In the genomic region with DNA sequence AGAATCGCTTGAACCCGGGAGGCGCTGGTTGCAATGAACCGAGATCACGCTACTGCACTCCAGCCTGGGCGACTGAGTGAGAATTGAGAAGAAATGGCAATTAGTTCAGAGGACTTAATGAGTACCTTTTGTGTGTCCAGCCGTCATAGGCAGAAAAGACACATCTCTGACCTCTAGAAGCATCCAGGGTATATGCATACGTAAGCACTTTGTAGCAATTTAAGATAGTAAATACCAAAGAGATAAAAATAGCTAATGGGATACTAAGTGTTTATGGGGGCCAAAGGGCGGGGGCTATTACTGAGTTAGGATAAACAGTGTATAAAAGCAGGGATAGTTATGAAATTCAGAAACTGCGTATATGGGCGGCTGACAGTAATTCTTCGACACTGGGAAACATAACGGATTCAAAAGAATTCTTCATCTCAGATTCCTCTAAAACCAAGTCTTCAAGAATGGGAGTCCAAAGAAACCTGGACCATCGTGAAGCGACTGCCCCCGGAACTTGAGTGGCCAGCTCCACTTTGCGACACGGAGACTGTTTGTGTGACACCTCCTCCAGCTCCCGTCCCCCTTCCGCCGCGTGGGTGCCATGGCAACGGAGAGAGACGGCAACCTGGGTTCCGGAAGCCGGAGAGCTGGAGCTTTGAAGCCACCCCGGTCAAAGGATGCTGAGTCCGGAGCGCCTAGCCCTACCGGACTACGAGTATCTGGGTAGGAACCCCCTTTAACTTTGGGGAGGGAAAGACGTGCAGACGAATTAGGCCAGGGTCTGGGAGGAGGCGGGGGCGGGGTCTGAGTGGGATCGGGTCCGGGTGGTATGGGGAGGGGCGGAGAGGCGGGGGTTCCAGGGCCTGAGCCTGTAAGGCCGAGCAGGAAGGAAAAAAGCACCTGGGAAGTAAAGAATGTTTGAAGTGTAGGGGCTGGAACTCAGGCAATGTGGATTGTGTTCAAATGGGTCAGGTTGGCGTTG, we compare ENCODE assay signal across 1 cellular context.
TF ChIP-seq lines count a peak whose summit lies in the region.

A gene with protein sequence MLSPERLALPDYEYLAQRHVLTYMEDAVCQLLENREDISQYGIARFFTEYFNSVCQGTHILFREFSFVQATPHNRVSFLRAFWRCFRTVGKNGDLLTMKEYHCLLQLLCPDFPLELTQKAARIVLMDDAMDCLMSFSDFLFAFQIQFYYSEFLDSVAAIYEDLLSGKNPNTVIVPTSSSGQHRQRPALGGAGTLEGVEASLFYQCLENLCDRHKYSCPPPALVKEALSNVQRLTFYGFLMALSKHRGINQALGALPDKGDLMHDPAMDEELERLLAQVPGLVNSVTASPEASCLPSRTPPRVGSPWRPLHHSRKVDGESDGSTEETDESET (plus strand): TSS at position 624 of the 973 bp plus-strand sequence. CDS start 45 bp downstream, at position 669.

TF ChIP-seq in HepG2, 621 proteins besides CTCF, POLR2A, EP300 and RAD21 (continued from another document and continues in another):
- peak; percentile 71; the same call in 1 of the 2 replicates for TF ChIP-seq KLF6 (CRISPR knock-in tag; IDR thresholded peaks at IDR 0.05)
- peak; percentile 63; the same call in 1 of the 2 replicates for TF ChIP-seq KDM4B (CRISPR knock-in tag; IDR thresholded peaks at IDR 0.05)
- TF ChIP-seq ZNF556 (CRISPR knock-in tag; IDR thresholded peaks at IDR 0.05; ENCODE audit: borderline replicate concordance), result peak; percentile 95
- no peak for TF ChIP-seq SRSF4 (IDR thresholded peaks at IDR 0.05; ENCODE audit: low read depth, low read length, poor library complexity, severe bottlenecking)
- peak; percentile 17; the same call in 1 of the 2 replicates for TF ChIP-seq TMF1 (CRISPR knock-in tag; IDR thresholded peaks at IDR 0.05; ENCODE audit: low read depth)
- peak; percentile 70; the same call in 1 of the 2 replicates for TF ChIP-seq MIER3 (CRISPR knock-in tag; IDR thresholded peaks at IDR 0.05; ENCODE audit: borderline replicate concordance)
- TF ChIP-seq, protein P1, sequence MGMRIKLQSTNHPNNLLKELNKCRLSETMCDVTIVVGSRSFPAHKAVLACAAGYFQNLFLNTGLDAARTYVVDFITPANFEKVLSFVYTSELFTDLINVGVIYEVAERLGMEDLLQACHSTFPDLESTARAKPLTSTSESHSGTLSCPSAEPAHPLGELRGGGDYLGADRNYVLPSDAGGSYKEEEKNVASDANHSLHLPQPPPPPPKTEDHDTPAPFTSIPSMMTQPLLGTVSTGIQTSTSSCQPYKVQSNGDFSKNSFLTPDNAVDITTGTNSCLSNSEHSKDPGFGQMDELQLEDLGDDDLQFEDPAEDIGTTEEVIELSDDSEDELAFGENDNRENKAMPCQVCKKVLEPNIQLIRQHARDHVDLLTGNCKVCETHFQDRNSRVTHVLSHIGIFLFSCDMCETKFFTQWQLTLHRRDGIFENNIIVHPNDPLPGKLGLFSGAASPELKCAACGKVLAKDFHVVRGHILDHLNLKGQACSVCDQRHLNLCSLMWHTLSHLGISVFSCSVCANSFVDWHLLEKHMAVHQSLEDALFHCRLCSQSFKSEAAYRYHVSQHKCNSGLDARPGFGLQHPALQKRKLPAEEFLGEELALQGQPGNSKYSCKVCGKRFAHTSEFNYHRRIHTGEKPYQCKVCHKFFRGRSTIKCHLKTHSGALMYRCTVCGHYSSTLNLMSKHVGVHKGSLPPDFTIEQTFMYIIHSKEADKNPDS (CRISPR knock-in tag; IDR thresholded peaks at IDR 0.05), result 0 out of 2 replicates have a peak, but pooled peaks have one; percentile 26
- TF ChIP-seq, protein P2, sequence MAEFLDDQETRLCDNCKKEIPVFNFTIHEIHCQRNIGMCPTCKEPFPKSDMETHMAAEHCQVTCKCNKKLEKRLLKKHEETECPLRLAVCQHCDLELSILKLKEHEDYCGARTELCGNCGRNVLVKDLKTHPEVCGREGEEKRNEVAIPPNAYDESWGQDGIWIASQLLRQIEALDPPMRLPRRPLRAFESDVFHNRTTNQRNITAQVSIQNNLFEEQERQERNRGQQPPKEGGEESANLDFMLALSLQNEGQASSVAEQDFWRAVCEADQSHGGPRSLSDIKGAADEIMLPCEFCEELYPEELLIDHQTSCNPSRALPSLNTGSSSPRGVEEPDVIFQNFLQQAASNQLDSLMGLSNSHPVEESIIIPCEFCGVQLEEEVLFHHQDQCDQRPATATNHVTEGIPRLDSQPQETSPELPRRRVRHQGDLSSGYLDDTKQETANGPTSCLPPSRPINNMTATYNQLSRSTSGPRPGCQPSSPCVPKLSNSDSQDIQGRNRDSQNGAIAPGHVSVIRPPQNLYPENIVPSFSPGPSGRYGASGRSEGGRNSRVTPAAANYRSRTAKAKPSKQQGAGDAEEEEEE (CRISPR knock-in tag; IDR thresholded peaks at IDR 0.05; ENCODE audit: borderline replicate concordance), result no peak
- no peak for TF ChIP-seq ZNF878 (CRISPR knock-in tag; IDR thresholded peaks at IDR 0.05)
- TF ChIP-seq SIX1 (CRISPR knock-in tag; IDR thresholded peaks at IDR 0.05; ENCODE audit: borderline replicate concordance), result peak; percentile 49; the same call in 1 of the 2 replicates
- TF ChIP-seq KMT2A (CRISPR knock-in tag; IDR thresholded peaks at IDR 0.05), result peak; percentile 80
- TF ChIP-seq, protein P3, sequence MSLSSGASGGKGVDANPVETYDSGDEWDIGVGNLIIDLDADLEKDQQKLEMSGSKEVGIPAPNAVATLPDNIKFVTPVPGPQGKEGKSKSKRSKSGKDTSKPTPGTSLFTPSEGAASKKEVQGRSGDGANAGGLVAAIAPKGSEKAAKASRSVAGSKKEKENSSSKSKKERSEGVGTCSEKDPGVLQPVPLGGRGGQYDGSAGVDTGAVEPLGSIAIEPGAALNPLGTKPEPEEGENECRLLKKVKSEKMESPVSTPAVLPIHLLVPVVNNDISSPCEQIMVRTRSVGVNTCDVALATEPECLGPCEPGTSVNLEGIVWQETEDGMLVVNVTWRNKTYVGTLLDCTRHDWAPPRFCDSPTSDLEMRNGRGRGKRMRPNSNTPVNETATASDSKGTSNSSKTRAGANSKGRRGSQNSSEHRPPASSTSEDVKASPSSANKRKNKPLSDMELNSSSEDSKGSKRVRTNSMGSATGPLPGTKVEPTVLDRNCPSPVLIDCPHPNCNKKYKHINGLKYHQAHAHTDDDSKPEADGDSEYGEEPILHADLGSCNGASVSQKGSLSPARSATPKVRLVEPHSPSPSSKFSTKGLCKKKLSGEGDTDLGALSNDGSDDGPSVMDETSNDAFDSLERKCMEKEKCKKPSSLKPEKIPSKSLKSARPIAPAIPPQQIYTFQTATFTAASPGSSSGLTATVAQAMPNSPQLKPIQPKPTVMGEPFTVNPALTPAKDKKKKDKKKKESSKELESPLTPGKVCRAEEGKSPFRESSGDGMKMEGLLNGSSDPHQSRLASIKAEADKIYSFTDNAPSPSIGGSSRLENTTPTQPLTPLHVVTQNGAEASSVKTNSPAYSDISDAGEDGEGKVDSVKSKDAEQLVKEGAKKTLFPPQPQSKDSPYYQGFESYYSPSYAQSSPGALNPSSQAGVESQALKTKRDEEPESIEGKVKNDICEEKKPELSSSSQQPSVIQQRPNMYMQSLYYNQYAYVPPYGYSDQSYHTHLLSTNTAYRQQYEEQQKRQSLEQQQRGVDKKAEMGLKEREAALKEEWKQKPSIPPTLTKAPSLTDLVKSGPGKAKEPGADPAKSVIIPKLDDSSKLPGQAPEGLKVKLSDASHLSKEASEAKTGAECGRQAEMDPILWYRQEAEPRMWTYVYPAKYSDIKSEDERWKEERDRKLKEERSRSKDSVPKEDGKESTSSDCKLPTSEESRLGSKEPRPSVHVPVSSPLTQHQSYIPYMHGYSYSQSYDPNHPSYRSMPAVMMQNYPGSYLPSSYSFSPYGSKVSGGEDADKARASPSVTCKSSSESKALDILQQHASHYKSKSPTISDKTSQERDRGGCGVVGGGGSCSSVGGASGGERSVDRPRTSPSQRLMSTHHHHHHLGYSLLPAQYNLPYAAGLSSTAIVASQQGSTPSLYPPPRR (CRISPR knock-in tag; IDR thresholded peaks at IDR 0.05; ENCODE audit: borderline replicate concordance), result peak; percentile 33; the same call in 1 of the 2 replicates
- TF ChIP-seq, protein P4, sequence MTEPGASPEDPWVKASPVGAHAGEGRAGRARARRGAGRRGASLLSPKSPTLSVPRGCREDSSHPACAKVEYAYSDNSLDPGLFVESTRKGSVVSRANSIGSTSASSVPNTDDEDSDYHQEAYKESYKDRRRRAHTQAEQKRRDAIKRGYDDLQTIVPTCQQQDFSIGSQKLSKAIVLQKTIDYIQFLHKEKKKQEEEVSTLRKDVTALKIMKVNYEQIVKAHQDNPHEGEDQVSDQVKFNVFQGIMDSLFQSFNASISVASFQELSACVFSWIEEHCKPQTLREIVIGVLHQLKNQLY (CRISPR knock-in tag; IDR thresholded peaks at IDR 0.05), result 0 out of 2 replicates have a peak, but pooled peaks have one; percentile 33
- no peak for TF ChIP-seq NR1H2 (CRISPR knock-in tag; IDR thresholded peaks at IDR 0.05; ENCODE audit: borderline replicate concordance, low read depth)
- TF ChIP-seq ZNF350 (CRISPR knock-in tag; IDR thresholded peaks at IDR 0.05; ENCODE audit: borderline replicate concordance, low read depth), result peak; percentile 64; the same call in 1 of the 2 replicates
- peak; percentile 88 for TF ChIP-seq ELF1 (CRISPR knock-in tag; IDR thresholded peaks at IDR 0.05)
- peak; percentile 64; the same call in 1 of the 2 replicates for TF ChIP-seq GATAD2A (CRISPR knock-in tag; IDR thresholded peaks at IDR 0.05)
- no peak for TF ChIP-seq FOXK2 (IDR thresholded peaks at IDR 0.05)
- TF ChIP-seq, protein P5, sequence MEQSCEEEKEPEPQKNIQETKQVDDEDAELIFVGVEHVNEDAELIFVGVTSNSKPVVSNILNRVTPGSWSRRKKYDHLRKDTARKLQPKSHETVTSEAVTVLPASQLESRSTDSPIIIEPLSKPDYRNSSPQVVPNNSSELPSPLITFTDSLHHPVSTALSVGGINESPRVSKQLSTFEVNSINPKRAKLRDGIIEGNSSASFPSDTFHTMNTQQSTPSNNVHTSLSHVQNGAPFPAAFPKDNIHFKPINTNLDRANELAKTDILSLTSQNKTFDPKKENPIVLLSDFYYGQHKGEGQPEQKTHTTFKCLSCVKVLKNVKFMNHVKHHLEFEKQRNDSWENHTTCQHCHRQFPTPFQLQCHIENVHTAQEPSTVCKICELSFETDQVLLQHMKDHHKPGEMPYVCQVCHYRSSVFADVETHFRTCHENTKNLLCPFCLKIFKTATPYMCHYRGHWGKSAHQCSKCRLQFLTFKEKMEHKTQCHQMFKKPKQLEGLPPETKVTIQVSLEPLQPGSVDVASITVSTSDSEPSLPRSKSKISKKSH (CRISPR knock-in tag; IDR thresholded peaks at IDR 0.05; ENCODE audit: borderline replicate concordance), result no peak
- TF ChIP-seq TEAD2 (CRISPR knock-in tag; IDR thresholded peaks at IDR 0.05), result no peak
- TF ChIP-seq REXO4 (CRISPR knock-in tag; IDR thresholded peaks at IDR 0.05; ENCODE audit: borderline replicate concordance), result no peak
- TF ChIP-seq ZNF761 (CRISPR knock-in tag; conservative IDR thresholded peaks at IDR 0.05), result 0 out of 2 replicates have a peak, but pooled peaks have one; percentile 18
- peak; percentile 89; the same call in 1 of the 2 replicates for TF ChIP-seq SIN3A (IDR thresholded peaks at IDR 0.05; ENCODE audit: borderline replicate concordance, low read depth, low read length)
- no peak for TF ChIP-seq SETDB1 (CRISPR knock-in tag; IDR thresholded peaks at IDR 0.05; ENCODE audit: borderline replicate concordance)
- TF ChIP-seq SCMH1 (CRISPR knock-in tag; IDR thresholded peaks at IDR 0.05; ENCODE audit: borderline replicate concordance), result no peak
- peak; percentile 71; the same call in 1 of the 2 replicates for TF ChIP-seq ARNTL (CRISPR knock-in tag; IDR thresholded peaks at IDR 0.05)
- TF ChIP-seq FOXC1 (CRISPR knock-in tag; IDR thresholded peaks at IDR 0.05; ENCODE audit: borderline replicate concordance), result no peak
- no peak for TF ChIP-seq SATB2 (CRISPR knock-in tag; IDR thresholded peaks at IDR 0.05)
- TF ChIP-seq REPIN1 (CRISPR knock-in tag; IDR thresholded peaks at IDR 0.05; ENCODE audit: borderline replicate concordance, low read depth), result peak; percentile 66; the same call in 1 of the 2 replicates
- TF ChIP-seq MBD4 (IDR thresholded peaks at IDR 0.05; ENCODE audit: borderline replicate concordance, low read length), result no peak
- TF ChIP-seq, protein P6, sequence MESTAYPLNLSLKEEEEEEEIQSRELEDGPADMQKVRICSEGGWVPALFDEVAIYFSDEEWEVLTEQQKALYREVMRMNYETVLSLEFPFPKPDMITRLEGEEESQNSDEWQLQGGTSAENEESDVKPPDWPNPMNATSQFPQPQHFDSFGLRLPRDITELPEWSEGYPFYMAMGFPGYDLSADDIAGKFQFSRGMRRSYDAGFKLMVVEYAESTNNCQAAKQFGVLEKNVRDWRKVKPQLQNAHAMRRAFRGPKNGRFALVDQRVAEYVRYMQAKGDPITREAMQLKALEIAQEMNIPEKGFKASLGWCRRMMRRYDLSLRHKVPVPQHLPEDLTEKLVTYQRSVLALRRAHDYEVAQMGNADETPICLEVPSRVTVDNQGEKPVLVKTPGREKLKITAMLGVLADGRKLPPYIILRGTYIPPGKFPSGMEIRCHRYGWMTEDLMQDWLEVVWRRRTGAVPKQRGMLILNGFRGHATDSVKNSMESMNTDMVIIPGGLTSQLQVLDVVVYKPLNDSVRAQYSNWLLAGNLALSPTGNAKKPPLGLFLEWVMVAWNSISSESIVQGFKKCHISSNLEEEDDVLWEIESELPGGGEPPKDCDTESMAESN (CRISPR knock-in tag; conservative IDR thresholded peaks at IDR 0.05), result peak; percentile 26; the same call in 1 of the 2 replicates
- 0 out of 2 replicates have a peak, but pooled peaks have one; percentile 42 for TF ChIP-seq ZSCAN29 (CRISPR knock-in tag; conservative IDR thresholded peaks at IDR 0.05)
- TF ChIP-seq, protein P7, sequence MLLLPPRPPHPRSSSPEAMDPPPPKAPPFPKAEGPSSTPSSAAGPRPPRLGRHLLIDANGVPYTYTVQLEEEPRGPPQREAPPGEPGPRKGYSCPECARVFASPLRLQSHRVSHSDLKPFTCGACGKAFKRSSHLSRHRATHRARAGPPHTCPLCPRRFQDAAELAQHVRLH (CRISPR knock-in tag; IDR thresholded peaks at IDR 0.05; ENCODE audit: borderline replicate concordance, low read depth), result peak; percentile 72; the same call in 1 of the 2 replicates
- TF ChIP-seq NFYC (CRISPR knock-in tag; IDR thresholded peaks at IDR 0.05), result no peak
- TF ChIP-seq CBX1 (IDR thresholded peaks at IDR 0.05; ENCODE audit: low read depth), result no peak
- TF ChIP-seq HMGA1 (CRISPR knock-in tag; conservative IDR thresholded peaks at IDR 0.05), result no peak
- peak; percentile 40; the same call in 1 of the 2 replicates for TF ChIP-seq WIZ (CRISPR knock-in tag; IDR thresholded peaks at IDR 0.05)
- TF ChIP-seq CENPX (CRISPR knock-in tag; IDR thresholded peaks at IDR 0.05), result no peak
- TF ChIP-seq ZBTB3 (CRISPR knock-in tag; IDR thresholded peaks at IDR 0.05; ENCODE audit: borderline replicate concordance, low read depth), result no peak
- TF ChIP-seq RFX5 (IDR thresholded peaks at IDR 0.05; ENCODE audit: low read depth, low read length), result peak; percentile 43; the same call in 1 of the 2 replicates
- no peak for TF ChIP-seq ESRRA (CRISPR knock-in tag; IDR thresholded peaks at IDR 0.05; ENCODE audit: low read depth)
- TF ChIP-seq NONO (IDR thresholded peaks at IDR 0.05), result no peak
- peak; percentile 90 for TF ChIP-seq NONO (CRISPR knock-in tag; conservative IDR thresholded peaks at IDR 0.05)
- TF ChIP-seq ZZZ3 (CRISPR knock-in tag; IDR thresholded peaks at IDR 0.05; ENCODE audit: borderline replicate concordance), result peak; percentile 52; the same call in 1 of the 2 replicates
